1 cellular context compared by ENCODE assay signal in the genomic region with DNA sequence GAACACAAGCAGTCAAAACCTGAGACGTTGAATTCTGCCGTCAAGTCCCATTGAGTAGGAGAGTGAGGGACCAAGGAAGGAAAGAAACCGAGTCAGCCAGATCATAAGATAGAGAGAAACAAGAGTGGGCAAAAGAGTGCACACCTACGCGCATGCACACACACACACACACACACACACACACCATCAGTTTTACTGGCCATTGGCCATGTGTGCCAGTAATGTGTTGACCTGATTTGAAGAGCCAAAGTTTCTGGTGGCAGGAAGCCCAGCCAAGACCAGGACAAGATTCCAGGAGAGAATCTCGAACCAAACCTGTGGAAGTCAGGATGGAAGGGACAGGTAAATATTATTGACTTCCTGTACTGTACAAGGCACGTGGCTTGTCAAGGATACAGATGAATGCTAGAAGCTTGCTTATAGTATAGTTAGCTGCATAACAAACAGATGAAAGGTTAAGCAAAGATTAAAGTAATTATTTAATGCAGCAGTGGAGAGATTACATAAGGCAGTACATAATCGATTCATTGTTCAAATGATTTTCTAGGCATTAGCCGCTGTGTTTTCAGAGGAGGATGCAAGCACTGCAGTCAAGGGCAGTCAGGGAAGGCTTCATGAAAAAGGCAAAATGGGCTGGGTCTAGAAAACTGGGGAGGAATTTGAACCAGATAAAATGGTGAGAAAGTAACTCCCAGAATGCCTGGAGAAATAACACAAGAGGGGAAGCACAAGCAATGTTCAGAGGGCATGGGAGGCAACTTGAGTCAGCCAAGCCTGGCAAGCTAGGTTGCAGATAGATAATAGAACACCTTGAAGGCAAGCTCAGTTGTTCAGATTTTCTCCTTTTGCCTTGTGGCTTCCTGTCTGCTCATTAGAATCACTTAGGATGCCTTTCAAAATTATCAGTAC.
TF ChIP-seq lines count a peak whose summit lies in the region.

No MANE protein-coding gene starts in this region.

TF ChIP-seq in HepG2, 621 proteins besides CTCF, POLR2A, EP300 and RAD21 (continued from another document and continues in another):
- TF ChIP-seq, protein P1, sequence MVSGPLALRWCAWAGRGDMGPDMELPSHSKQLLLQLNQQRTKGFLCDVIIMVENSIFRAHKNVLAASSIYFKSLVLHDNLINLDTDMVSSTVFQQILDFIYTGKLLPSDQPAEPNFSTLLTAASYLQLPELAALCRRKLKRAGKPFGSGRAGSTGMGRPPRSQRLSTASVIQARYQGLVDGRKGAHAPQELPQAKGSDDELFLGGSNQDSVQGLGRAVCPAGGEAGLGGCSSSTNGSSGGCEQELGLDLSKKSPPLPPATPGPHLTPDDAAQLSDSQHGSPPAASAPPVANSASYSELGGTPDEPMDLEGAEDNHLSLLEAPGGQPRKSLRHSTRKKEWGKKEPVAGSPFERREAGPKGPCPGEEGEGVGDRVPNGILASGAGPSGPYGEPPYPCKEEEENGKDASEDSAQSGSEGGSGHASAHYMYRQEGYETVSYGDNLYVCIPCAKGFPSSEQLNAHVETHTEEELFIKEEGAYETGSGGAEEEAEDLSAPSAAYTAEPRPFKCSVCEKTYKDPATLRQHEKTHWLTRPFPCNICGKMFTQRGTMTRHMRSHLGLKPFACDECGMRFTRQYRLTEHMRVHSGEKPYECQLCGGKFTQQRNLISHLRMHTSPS (CRISPR knock-in tag; IDR thresholded peaks at IDR 0.05; ENCODE audit: low read depth), result no peak
- TF ChIP-seq, protein P2, sequence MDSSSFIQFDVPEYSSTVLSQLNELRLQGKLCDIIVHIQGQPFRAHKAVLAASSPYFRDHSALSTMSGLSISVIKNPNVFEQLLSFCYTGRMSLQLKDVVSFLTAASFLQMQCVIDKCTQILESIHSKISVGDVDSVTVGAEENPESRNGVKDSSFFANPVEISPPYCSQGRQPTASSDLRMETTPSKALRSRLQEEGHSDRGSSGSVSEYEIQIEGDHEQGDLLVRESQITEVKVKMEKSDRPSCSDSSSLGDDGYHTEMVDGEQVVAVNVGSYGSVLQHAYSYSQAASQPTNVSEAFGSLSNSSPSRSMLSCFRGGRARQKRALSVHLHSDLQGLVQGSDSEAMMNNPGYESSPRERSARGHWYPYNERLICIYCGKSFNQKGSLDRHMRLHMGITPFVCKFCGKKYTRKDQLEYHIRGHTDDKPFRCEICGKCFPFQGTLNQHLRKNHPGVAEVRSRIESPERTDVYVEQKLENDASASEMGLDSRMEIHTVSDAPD (CRISPR knock-in tag; IDR thresholded peaks at IDR 0.05), result peak; percentile 51; the same call in 1 of the 2 replicates
- TF ChIP-seq POLR2AphosphoS5 (IDR thresholded peaks at IDR 0.05; ENCODE audit: low read depth, low read length), result no peak
- TF ChIP-seq ELF1 (CRISPR knock-in tag; IDR thresholded peaks at IDR 0.05), result 0 out of 2 replicates have a peak, but pooled peaks have one; percentile 15
- TF ChIP-seq HNRNPL (IDR thresholded peaks at IDR 0.05; ENCODE audit: low read depth, low read length), result no peak
- TF ChIP-seq ZFX (CRISPR knock-in tag; IDR thresholded peaks at IDR 0.05; ENCODE audit: low read depth), result no peak
- no peak for TF ChIP-seq DMAP1 (CRISPR knock-in tag; IDR thresholded peaks at IDR 0.05)
- TF ChIP-seq, protein P3, sequence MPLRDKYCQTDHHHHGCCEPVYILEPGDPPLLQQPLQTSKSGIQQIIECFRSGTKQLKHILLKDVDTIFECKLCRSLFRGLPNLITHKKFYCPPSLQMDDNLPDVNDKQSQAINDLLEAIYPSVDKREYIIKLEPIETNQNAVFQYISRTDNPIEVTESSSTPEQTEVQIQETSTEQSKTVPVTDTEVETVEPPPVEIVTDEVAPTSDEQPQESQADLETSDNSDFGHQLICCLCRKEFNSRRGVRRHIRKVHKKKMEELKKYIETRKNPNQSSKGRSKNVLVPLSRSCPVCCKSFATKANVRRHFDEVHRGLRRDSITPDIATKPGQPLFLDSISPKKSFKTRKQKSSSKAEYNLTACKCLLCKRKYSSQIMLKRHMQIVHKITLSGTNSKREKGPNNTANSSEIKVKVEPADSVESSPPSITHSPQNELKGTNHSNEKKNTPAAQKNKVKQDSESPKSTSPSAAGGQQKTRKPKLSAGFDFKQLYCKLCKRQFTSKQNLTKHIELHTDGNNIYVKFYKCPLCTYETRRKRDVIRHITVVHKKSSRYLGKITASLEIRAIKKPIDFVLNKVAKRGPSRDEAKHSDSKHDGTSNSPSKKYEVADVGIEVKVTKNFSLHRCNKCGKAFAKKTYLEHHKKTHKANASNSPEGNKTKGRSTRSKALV (CRISPR knock-in tag; IDR thresholded peaks at IDR 0.05), result no peak
- TF ChIP-seq SALL1 (CRISPR knock-in tag; IDR thresholded peaks at IDR 0.05), result peak; percentile 60; the same call in 1 of the 2 replicates
- no peak for TF ChIP-seq ZNF333 (CRISPR knock-in tag; IDR thresholded peaks at IDR 0.05; ENCODE audit: borderline replicate concordance)
- no peak for TF ChIP-seq ARNT (IDR thresholded peaks at IDR 0.05)
- TF ChIP-seq, protein P4, sequence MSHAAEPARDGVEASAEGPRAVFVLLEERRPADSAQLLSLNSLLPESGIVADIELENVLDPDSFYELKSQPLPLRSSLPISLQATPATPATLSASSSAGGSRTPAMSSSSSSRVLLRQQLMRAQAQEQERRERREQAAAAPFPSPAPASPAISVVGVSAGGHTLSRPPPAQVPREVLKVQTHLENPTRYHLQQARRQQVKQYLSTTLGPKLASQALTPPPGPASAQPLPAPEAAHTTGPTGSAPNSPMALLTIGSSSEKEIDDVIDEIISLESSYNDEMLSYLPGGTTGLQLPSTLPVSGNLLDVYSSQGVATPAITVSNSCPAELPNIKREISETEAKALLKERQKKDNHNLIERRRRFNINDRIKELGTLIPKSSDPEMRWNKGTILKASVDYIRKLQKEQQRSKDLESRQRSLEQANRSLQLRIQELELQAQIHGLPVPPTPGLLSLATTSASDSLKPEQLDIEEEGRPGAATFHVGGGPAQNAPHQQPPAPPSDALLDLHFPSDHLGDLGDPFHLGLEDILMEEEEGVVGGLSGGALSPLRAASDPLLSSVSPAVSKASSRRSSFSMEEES (CRISPR knock-in tag; IDR thresholded peaks at IDR 0.05), result peak; percentile 77; the same call in 1 of the 2 replicates
- TF ChIP-seq HNF4G (IDR thresholded peaks at IDR 0.05; ENCODE audit: borderline replicate concordance, low read depth, low read length), result no peak
- TF ChIP-seq HNF4G (CRISPR knock-in tag; IDR thresholded peaks at IDR 0.05; ENCODE audit: borderline replicate concordance, low read depth), result no peak
- no peak for TF ChIP-seq ZFP36L1 (CRISPR knock-in tag; IDR thresholded peaks at IDR 0.05)
- TF ChIP-seq, protein P5, sequence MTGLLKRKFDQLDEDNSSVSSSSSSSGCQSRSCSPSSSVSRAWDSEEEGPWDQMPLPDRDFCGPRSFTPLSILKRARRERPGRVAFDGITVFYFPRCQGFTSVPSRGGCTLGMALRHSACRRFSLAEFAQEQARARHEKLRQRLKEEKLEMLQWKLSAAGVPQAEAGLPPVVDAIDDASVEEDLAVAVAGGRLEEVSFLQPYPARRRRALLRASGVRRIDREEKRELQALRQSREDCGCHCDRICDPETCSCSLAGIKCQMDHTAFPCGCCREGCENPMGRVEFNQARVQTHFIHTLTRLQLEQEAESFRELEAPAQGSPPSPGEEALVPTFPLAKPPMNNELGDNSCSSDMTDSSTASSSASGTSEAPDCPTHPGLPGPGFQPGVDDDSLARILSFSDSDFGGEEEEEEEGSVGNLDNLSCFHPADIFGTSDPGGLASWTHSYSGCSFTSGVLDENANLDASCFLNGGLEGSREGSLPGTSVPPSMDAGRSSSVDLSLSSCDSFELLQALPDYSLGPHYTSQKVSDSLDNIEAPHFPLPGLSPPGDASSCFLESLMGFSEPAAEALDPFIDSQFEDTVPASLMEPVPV (CRISPR knock-in tag; IDR thresholded peaks at IDR 0.05), result no peak
- TF ChIP-seq RCOR2 (CRISPR knock-in tag; IDR thresholded peaks at IDR 0.05), result no peak
- TF ChIP-seq, protein P6, sequence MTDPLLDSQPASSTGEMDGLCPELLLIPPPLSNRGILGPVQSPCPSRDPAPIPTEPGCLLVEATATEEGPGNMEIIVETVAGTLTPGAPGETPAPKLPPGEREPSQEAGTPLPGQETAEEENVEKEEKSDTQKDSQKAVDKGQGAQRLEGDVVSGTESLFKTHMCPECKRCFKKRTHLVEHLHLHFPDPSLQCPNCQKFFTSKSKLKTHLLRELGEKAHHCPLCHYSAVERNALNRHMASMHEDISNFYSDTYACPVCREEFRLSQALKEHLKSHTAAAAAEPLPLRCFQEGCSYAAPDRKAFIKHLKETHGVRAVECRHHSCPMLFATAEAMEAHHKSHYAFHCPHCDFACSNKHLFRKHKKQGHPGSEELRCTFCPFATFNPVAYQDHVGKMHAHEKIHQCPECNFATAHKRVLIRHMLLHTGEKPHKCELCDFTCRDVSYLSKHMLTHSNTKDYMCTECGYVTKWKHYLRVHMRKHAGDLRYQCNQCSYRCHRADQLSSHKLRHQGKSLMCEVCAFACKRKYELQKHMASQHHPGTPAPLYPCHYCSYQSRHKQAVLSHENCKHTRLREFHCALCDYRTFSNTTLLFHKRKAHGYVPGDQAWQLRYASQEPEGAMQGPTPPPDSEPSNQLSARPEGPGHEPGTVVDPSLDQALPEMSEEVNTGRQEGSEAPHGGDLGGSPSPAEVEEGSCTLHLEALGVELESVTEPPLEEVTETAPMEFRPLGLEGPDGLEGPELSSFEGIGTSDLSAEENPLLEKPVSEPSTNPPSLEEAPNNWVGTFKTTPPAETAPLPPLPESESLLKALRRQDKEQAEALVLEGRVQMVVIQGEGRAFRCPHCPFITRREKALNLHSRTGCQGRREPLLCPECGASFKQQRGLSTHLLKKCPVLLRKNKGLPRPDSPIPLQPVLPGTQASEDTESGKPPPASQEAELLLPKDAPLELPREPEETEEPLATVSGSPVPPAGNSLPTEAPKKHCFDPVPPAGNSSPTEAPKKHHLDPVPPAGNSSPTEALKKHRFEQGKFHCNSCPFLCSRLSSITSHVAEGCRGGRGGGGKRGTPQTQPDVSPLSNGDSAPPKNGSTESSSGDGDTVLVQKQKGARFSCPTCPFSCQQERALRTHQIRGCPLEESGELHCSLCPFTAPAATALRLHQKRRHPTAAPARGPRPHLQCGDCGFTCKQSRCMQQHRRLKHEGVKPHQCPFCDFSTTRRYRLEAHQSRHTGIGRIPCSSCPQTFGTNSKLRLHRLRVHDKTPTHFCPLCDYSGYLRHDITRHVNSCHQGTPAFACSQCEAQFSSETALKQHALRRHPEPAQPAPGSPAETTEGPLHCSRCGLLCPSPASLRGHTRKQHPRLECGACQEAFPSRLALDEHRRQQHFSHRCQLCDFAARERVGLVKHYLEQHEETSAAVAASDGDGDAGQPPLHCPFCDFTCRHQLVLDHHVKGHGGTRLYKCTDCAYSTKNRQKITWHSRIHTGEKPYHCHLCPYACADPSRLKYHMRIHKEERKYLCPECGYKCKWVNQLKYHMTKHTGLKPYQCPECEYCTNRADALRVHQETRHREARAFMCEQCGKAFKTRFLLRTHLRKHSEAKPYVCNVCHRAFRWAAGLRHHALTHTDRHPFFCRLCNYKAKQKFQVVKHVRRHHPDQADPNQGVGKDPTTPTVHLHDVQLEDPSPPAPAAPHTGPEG (CRISPR knock-in tag; IDR thresholded peaks at IDR 0.05), result no peak
- TF ChIP-seq MXD4 (CRISPR knock-in tag; IDR thresholded peaks at IDR 0.05), result no peak
- peak; percentile 58; the same call in 1 of the 2 replicates for TF ChIP-seq FOXA3 (CRISPR knock-in tag; IDR thresholded peaks at IDR 0.05)
- peak; percentile 50; the same call in 1 of the 2 replicates for TF ChIP-seq HDAC1 (CRISPR knock-in tag; IDR thresholded peaks at IDR 0.05)
- TF ChIP-seq ZNF143 (CRISPR knock-in tag; IDR thresholded peaks at IDR 0.05), result peak; percentile 54; the same call in 1 of the 2 replicates
- no peak for TF ChIP-seq ZSCAN22 (CRISPR knock-in tag; IDR thresholded peaks at IDR 0.05)
- TF ChIP-seq, protein P7, sequence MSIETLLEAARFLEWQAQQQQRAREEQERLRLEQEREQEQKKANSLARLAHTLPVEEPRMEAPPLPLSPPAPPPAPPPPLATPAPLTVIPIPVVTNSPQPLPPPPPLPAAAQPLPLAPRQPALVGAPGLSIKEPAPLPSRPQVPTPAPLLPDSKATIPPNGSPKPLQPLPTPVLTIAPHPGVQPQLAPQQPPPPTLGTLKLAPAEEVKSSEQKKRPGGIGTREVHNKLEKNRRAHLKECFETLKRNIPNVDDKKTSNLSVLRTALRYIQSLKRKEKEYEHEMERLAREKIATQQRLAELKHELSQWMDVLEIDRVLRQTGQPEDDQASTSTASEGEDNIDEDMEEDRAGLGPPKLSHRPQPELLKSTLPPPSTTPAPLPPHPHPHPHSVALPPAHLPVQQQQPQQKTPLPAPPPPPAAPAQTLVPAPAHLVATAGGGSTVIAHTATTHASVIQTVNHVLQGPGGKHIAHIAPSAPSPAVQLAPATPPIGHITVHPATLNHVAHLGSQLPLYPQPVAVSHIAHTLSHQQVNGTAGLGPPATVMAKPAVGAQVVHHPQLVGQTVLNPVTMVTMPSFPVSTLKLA (IDR thresholded peaks at IDR 0.05), result no peak
- no peak for TF ChIP-seq ZNF225 (CRISPR knock-in tag; IDR thresholded peaks at IDR 0.05)
- TF ChIP-seq ZNF121 (CRISPR knock-in tag; IDR thresholded peaks at IDR 0.05), result no peak
- no peak for TF ChIP-seq CHCHD3 (CRISPR knock-in tag; IDR thresholded peaks at IDR 0.05)
- TF ChIP-seq, protein P8, sequence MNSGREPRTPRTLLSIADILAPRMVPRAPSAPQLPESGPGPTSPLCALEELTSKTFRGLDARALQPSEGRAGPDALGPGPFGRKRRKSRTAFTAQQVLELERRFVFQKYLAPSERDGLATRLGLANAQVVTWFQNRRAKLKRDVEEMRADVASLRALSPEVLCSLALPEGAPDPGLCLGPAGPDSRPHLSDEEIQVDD (CRISPR knock-in tag; IDR thresholded peaks at IDR 0.05; ENCODE audit: borderline replicate concordance), result no peak
- TF ChIP-seq NRL (CRISPR knock-in tag; IDR thresholded peaks at IDR 0.05; ENCODE audit: borderline replicate concordance), result no peak
- no peak for TF ChIP-seq MZF1 (CRISPR knock-in tag; IDR thresholded peaks at IDR 0.05; ENCODE audit: borderline replicate concordance)
- TF ChIP-seq ETV6 (CRISPR knock-in tag; conservative IDR thresholded peaks at IDR 0.05), result no peak
- no peak for TF ChIP-seq ATF1 (CRISPR knock-in tag; IDR thresholded peaks at IDR 0.05)
- TF ChIP-seq ATAD3A (CRISPR knock-in tag; IDR thresholded peaks at IDR 0.05), result no peak
- peak; percentile 74; the same call in 1 of the 2 replicates for TF ChIP-seq PPARG (CRISPR knock-in tag; conservative IDR thresholded peaks at IDR 0.05)
- TF ChIP-seq PRMT3 (CRISPR knock-in tag; IDR thresholded peaks at IDR 0.05; ENCODE audit: borderline replicate concordance, low read depth), result no peak
- TF ChIP-seq KDM1A (CRISPR knock-in tag; IDR thresholded peaks at IDR 0.05), result no peak
- no peak for TF ChIP-seq KLF15 (CRISPR knock-in tag; IDR thresholded peaks at IDR 0.05; ENCODE audit: borderline replicate concordance)
- TF ChIP-seq SRSF9 (IDR thresholded peaks at IDR 0.05; ENCODE audit: borderline replicate concordance, insufficient read depth, low read depth, low read length, poor library complexity, severe bottlenecking), result no peak
- no peak for TF ChIP-seq ZNF766 (CRISPR knock-in tag; IDR thresholded peaks at IDR 0.05; ENCODE audit: borderline replicate concordance)
- no peak for TF ChIP-seq MYC (CRISPR knock-in tag; IDR thresholded peaks at IDR 0.05; ENCODE audit: borderline replicate concordance)
- no peak for TF ChIP-seq SP5 (CRISPR knock-in tag; IDR thresholded peaks at IDR 0.05; ENCODE audit: borderline replicate concordance, low read depth)
